Comparison of ENCODE assay signal across 26 cellular contexts in the genomic region with DNA sequence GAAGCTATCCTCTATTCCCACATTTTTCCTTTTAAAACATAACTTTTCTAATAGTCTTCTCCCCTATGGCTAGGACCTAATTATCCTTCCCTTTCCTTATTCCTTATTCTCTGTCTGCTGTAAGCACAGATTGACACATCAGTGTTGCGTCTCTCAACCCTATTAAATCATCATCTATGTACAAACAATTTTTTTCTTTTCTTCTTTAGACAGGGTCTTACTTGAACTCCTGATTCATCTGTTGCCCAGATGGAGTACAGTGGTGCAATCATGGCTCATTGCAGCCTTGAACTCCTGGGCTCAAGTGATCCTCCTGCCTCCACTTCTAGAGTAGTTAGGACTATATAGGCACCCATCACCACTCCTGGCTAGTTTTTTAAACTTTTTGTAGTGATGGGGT. TPM values are rescaled to one million over a fixed set of nuclear protein-coding genes. Genes with fewer than 3 reads are reported as not detected.
"Had no signal": no experiment of that assay in that cellular context is flagged by ENCODE, and none has a peak within 500 bp of the region (broad histone marks: within the 10 kb centered on the region; RNA-seq: fewer than 3 reads in every experiment).

No MANE protein-coding gene starts in this region.

- H3K27ac Mint-ChIP-seq: activated naive CD4-positive, alpha-beta T cell treated with anti-CD3 and anti-CD28 coated beads, Interleukin-2, amount 10 ng/mL, durations not matched to agents 7 days and 5 days; activated naive CD8-positive, alpha-beta T cell treated with anti-CD3 and anti-CD28 coated beads, Interleukin-2, amount 10 ng/mL, durations not matched to agents 7 days and 5 days; activated T-helper 1 cell treated with anti-CD3 and anti-CD28 coated beads, Interleukin-12 subunit alpha, Interleukin-12 subunit beta, Interleukin-2, Interleukin-4 antibody, amounts not matched to agents 30 ng/mL and 10 ng/mL and 1 ng/mL, durations not matched to agents 14 hours and 24 hours and 36 hours; nephron; progenitor cell of endocrine pancreas; T-helper 2 cell treated with Interferon-gamma antibody and Interleukin-4, amounts not matched to agents 5 μg/mL and 100 μg/mL, for 36 hours had no signal

- H3K27me3 ChIP-seq: colonic mucosa, gastroesophageal sphincter, hepatocyte, neutrophil, right lobe of liver, stomach, thyroid gland, upper lobe of right lung had no signal

- DNase-seq: activated CD4-positive, alpha-beta T cell treated with anti-CD3 and anti-CD28 coated beads for 48 hours; activated gamma-delta T cell; activated naive CD4-positive, alpha-beta T cell treated with anti-CD3 and anti-CD28 coated beads, Interleukin-2, amount 10 ng/mL, durations not matched to agents 7 days and 5 days; activated naive CD8-positive, alpha-beta T cell treated with anti-CD3 and anti-CD28 coated beads, Interleukin-2, amount 10 ng/mL, durations not matched to agents 7 days and 5 days; amniotic stem cell; colonic mucosa; effector CD8-positive, alpha-beta T cell; erythroblast; left cardiac atrium; mammary epithelial cell; right lobe of liver; stimulated activated CD4-positive, alpha-beta T cell treated with anti-CD3 and anti-CD28 coated beads, Interleukin-2, amount 100 ng/mL, for 48 hours; stomach; T-cell; thyroid gland; upper lobe of right lung had no signal

- H3K27ac ChIP-seq: colonic mucosa, gastroesophageal sphincter, hepatocyte, neutrophil, right lobe of liver, stomach, thyroid gland, upper lobe of right lung had no signal

- H3K9me3 ChIP-seq: colonic mucosa, gastroesophageal sphincter, neutrophil, right lobe of liver, stomach, thyroid gland, upper lobe of right lung had no signal

- H3K4me1 ChIP-seq: colonic mucosa, gastroesophageal sphincter, right lobe of liver, thyroid gland, upper lobe of right lung had no signal

- H3K4me3 ChIP-seq: colonic mucosa, gastroesophageal sphincter, hepatocyte, right lobe of liver, stomach, thyroid gland, upper lobe of right lung had no signal

- H3K4me3 Mint-ChIP-seq: activated naive CD4-positive, alpha-beta T cell treated with anti-CD3 and anti-CD28 coated beads, Interleukin-2, amount 10 ng/mL, durations not matched to agents 7 days and 5 days; activated naive CD8-positive, alpha-beta T cell treated with anti-CD3 and anti-CD28 coated beads, Interleukin-2, amount 10 ng/mL, durations not matched to agents 7 days and 5 days; activated T-helper 1 cell treated with anti-CD3 and anti-CD28 coated beads, Interleukin-12 subunit alpha, Interleukin-12 subunit beta, Interleukin-2, Interleukin-4 antibody, amounts not matched to agents 30 ng/mL and 10 ng/mL and 1 ng/mL, durations not matched to agents 14 hours and 24 hours and 36 hours; nephron; T-cell; T-helper 2 cell treated with Interferon-gamma antibody and Interleukin-4, amounts not matched to agents 5 μg/mL and 100 μg/mL, for 36 hours had no signal

- H3K27me3 Mint-ChIP-seq: activated naive CD4-positive, alpha-beta T cell treated with anti-CD3 and anti-CD28 coated beads, Interleukin-2, amount 10 ng/mL, durations not matched to agents 7 days and 5 days; activated naive CD8-positive, alpha-beta T cell treated with anti-CD3 and anti-CD28 coated beads, Interleukin-2, amount 10 ng/mL, durations not matched to agents 7 days and 5 days; progenitor cell of endocrine pancreas; T-cell had no signal

- ATAC-seq: gastroesophageal sphincter, left cardiac atrium, right lobe of liver, T-cell, upper lobe of right lung had no signal

- H3K4me1 Mint-ChIP-seq: nephron had no signal

- H3K9me3 Mint-ChIP-seq: activated naive CD4-positive, alpha-beta T cell treated with anti-CD3 and anti-CD28 coated beads, Interleukin-2, amount 10 ng/mL, durations not matched to agents 7 days and 5 days; activated naive CD8-positive, alpha-beta T cell treated with anti-CD3 and anti-CD28 coated beads, Interleukin-2, amount 10 ng/mL, durations not matched to agents 7 days and 5 days; activated T-helper 1 cell treated with anti-CD3 and anti-CD28 coated beads, Interleukin-12 subunit alpha, Interleukin-12 subunit beta, Interleukin-2, Interleukin-4 antibody, amounts not matched to agents 30 ng/mL and 10 ng/mL and 1 ng/mL, durations not matched to agents 14 hours and 24 hours and 36 hours; nephron; T-cell; T-helper 2 cell treated with Interferon-gamma antibody and Interleukin-4, amounts not matched to agents 5 μg/mL and 100 μg/mL, for 36 hours had no signal

- H3K36me3 ChIP-seq: colonic mucosa had no signal

RNA-seq across cellular contexts. Expression of gene KLHDC9, which starts 8.3 kb away (rescaled TPM):
- total RNA-seq: activated T-helper 1 cell treated with anti-CD3 and anti-CD28 coated beads, Interleukin-12 subunit alpha, Interleukin-12 subunit beta, Interleukin-2, Interleukin-4 antibody, amounts not matched to agents 30 ng/mL and 10 ng/mL and 1 ng/mL, durations not matched to agents 14 hours and 24 hours and 36 hours; skeletal muscle tissue had no signal

RNA-seq across cellular contexts. Expression of gene NECTIN4, which starts 17.1 kb away (rescaled TPM):
- total RNA-seq: activated naive CD8-positive, alpha-beta T cell treated with anti-CD3 and anti-CD28 coated beads, Interleukin-2, amount 10 ng/mL, durations not matched to agents 7 days and 5 days; activated T-helper 1 cell treated with anti-CD3 and anti-CD28 coated beads, Interleukin-12 subunit alpha, Interleukin-12 subunit beta, Interleukin-2, Interleukin-4 antibody, amounts not matched to agents 30 ng/mL and 10 ng/mL and 1 ng/mL, durations not matched to agents 14 hours and 24 hours and 36 hours; liver; osteocyte; right lobe of liver; skeletal muscle tissue had no signal
